8 cellular contexts compared by ENCODE assay signal in the genomic region with DNA sequence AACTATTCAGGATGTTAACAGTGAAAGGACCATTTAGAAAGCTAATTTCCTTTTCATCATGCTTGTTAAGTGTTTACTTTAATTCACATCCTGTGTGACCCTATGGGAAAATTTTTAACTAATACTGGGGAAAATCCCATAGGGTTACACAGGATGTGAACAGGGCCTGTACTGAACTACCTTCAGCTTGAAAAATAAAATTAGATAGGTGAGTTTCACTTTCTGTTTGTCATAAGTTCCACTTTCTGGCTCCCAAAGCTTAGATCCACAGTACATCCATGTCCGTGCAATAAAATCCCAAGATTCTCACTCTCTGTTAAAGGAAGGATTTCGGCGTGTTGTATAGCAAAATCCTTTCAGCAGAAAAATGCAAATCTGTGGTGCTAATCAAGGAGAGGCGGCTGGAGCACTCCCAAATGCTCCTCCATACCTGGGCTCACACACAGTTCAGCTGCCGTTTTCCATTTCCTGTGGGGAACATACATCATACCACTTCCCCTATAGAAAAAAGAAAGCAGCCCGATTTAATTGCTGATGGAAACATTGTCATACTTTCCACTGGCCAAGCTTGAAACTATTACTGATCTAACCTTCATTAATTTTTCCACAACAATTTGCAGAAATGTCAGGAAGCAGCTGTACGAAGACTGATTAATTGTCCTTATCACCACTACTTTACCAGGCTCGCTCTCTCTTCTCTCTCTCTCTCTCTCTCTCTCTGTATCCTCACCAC.
DNase-seq lines count a peak whose midpoint lies in the region; ATAC-seq and TF ChIP-seq lines count a peak whose summit lies in the region.

No MANE protein-coding gene starts in this region.

- ATAC-seq in HG03575 (IDR thresholded peaks at IDR 0.05; ENCODE audit: extremely low read depth, insufficient number of reproducible peaks, low FRiP score, unreplicated experiment) (peak; percentile 48), esophagus mucosa (peak; percentile 54)

- H3K79me2 ChIP-seq in parathyroid adenoma = peaks cover 28% of the 10 kb centered on the region

- peaks cover 14% of the 10 kb centered on the region for H3K4me1 ChIP-seq in parathyroid adenoma

- H3K27ac ChIP-seq in parathyroid adenoma = peak overlapping the region; percentile 3

- H2AFZ ChIP-seq in parathyroid adenoma = no peak overlapping the region

- peak overlapping the region; percentile 62 for H3K4me2 ChIP-seq in parathyroid adenoma (ENCODE audit: low read length)

- H3K36me3 ChIP-seq in parathyroid adenoma (ENCODE audit: control insufficient read depth, insufficient read depth, low read length) = no peaks in the 10 kb centered on the region

- H3K4me3 ChIP-seq in parathyroid adenoma (ENCODE audit: low read depth, low read length) = peak overlapping the region; percentile 30

- H3K9ac ChIP-seq in parathyroid adenoma = no peak overlapping the region

- DNase-seq in DMS53 (lab: John Stamatoyannopoulos, UW) (peak; percentile 61), GM20000 (ENCODE audit: low spot score) (peak; percentile 44), DMS114 treated with DMSO at 0.1 percent for 48 hours (lab: John Stamatoyannopoulos, UW; ENCODE audit: unreplicated experiment) (no peak), SKM-1 (lab: John Stamatoyannopoulos, UW; ENCODE audit: unreplicated experiment) (no peak)
- DNase-seq in activated CD4-positive, alpha-beta T cell treated with anti-CD3 and anti-CD28 coated beads for 1 hour = peak; percentile 37

- H3K27me3 ChIP-seq in parathyroid adenoma (ENCODE audit: control insufficient read depth, insufficient read depth, low read length) = no peaks in the 10 kb centered on the region

- TF ChIP-seq CTCF in GM20000 (IDR thresholded peaks at IDR 0.05; ENCODE audit: extremely low read depth, missing control alignments) (no peak), parathyroid adenoma (IDR thresholded peaks at IDR 0.05) (no peak)

- H3K9me3 ChIP-seq in parathyroid adenoma (ENCODE audit: control insufficient read depth, low read length) = no peaks in the 10 kb centered on the region

Comparison
In these comparisons a context has a peak if more than half of its experiments do, and no peak if none do; other contexts are left out.
1. DNase-seq: peak in DMS53 (single experiment), GM20000 (single experiment) and activated CD4-positive, alpha-beta T cell treated with anti-CD3 and anti-CD28 coated beads for 1 hour (single experiment); none in DMS114 treated with DMSO at 0.1 percent for 48 hours (single experiment) and SKM-1 (single experiment).